ENCODE assay signal across 1 cellular context in genomic region chr16:3020604-3021448, GRCh38.
TF ChIP-seq lines count a peak whose summit lies in the region.

No MANE protein-coding gene starts in this region.

TF ChIP-seq in HepG2, 621 proteins besides CTCF, POLR2A, EP300 and RAD21 (continued from another document and continues in another):
- TF ChIP-seq ATAD3A (CRISPR knock-in tag; IDR thresholded peaks at IDR 0.05) (no peak), ZNF678 (CRISPR knock-in tag; IDR thresholded peaks at IDR 0.05) (no peak), TEF (CRISPR knock-in tag; IDR thresholded peaks at IDR 0.05) (no peak; the same call in 1 of the 2 replicates), MAX (IDR thresholded peaks at IDR 0.05) (peak; percentile 76), PRDM4 (CRISPR knock-in tag; IDR thresholded peaks at IDR 0.05; ENCODE audit: borderline replicate concordance) (no peak), ZC3H13 (CRISPR knock-in tag; IDR thresholded peaks at IDR 0.05) (0 out of 2 replicates have a peak, but pooled peaks have one; percentile 24), U2AF1 (optimal IDR thresholded peaks at IDR 0.05; ENCODE audit: low read depth, low read length) (peak; percentile 61), ZNF652 (CRISPR knock-in tag; IDR thresholded peaks at IDR 0.05; ENCODE audit: borderline replicate concordance, low read depth) (no peak), ATF1 (CRISPR knock-in tag; IDR thresholded peaks at IDR 0.05) (no peak), ZMAT3 (CRISPR knock-in tag; conservative IDR thresholded peaks at IDR 0.05) (peak; percentile 29), ZMYM2 (CRISPR knock-in tag; IDR thresholded peaks at IDR 0.05) (no peak), STAT5B (CRISPR knock-in tag; IDR thresholded peaks at IDR 0.05) (no peak; the same call in 1 of the 2 replicates), ERF (CRISPR knock-in tag; IDR thresholded peaks at IDR 0.05) (peak; percentile 70; the same call in 1 of the 2 replicates), NFYB (CRISPR knock-in tag; IDR thresholded peaks at IDR 0.05) (no peak), RBAK (CRISPR knock-in tag; IDR thresholded peaks at IDR 0.05) (no peak), ZBTB8A (CRISPR knock-in tag; IDR thresholded peaks at IDR 0.05; ENCODE audit: borderline replicate concordance, low read depth) (no peak), ZNF326 (CRISPR knock-in tag; IDR thresholded peaks at IDR 0.05; ENCODE audit: borderline replicate concordance) (no peak), HMG20A (CRISPR knock-in tag; IDR thresholded peaks at IDR 0.05; ENCODE audit: borderline replicate concordance) (peak; percentile 52; the same call in 1 of the 2 replicates), KLF12 (CRISPR knock-in tag; IDR thresholded peaks at IDR 0.05; ENCODE audit: borderline replicate concordance) (peak; percentile 67), LCORL (IDR thresholded peaks at IDR 0.05) (no peak), LCORL (CRISPR knock-in tag; IDR thresholded peaks at IDR 0.05) (peak; percentile 92; the same call in 1 of the 2 replicates), SRSF9 (IDR thresholded peaks at IDR 0.05; ENCODE audit: borderline replicate concordance, insufficient read depth, low read depth, low read length, poor library complexity, severe bottlenecking) (no peak), SMC3 (IDR thresholded peaks at IDR 0.05; ENCODE audit: low read length) (no peak), ZNF572 (CRISPR knock-in tag; IDR thresholded peaks at IDR 0.05) (no peak), ZNF547 (CRISPR knock-in tag; IDR thresholded peaks at IDR 0.05) (peak; percentile 75; the same call in 1 of the 2 replicates), DNMT3B (CRISPR knock-in tag; conservative IDR thresholded peaks at IDR 0.05) (no peak), ATRX (CRISPR knock-in tag; IDR thresholded peaks at IDR 0.05; ENCODE audit: borderline replicate concordance) (no peak), DMTF1 (CRISPR knock-in tag; IDR thresholded peaks at IDR 0.05) (no peak), ZFP41 (CRISPR knock-in tag; IDR thresholded peaks at IDR 0.05; ENCODE audit: borderline replicate concordance) (no peak), ZGPAT (CRISPR knock-in tag; IDR thresholded peaks at IDR 0.05) (peak; percentile 92), NPAS2 (CRISPR knock-in tag; IDR thresholded peaks at IDR 0.05; ENCODE audit: borderline replicate concordance) (no peak), FOXC1 (CRISPR knock-in tag; IDR thresholded peaks at IDR 0.05; ENCODE audit: borderline replicate concordance) (no peak), KLF6 (CRISPR knock-in tag; IDR thresholded peaks at IDR 0.05) (no peak), ZNF44 (CRISPR knock-in tag; IDR thresholded peaks at IDR 0.05) (no peak), ZNF512 (CRISPR knock-in tag; IDR thresholded peaks at IDR 0.05) (no peak), REL (CRISPR knock-in tag; conservative IDR thresholded peaks at IDR 0.05) (peak; percentile 61; the same call in 1 of the 2 replicates), ZNF772 (CRISPR knock-in tag; IDR thresholded peaks at IDR 0.05) (peak; percentile 65), PRMT3 (CRISPR knock-in tag; IDR thresholded peaks at IDR 0.05; ENCODE audit: borderline replicate concordance, low read depth) (no peak), HOMEZ (CRISPR knock-in tag; IDR thresholded peaks at IDR 0.05; ENCODE audit: low read depth) (no peak), MBNL3 (CRISPR knock-in tag; conservative IDR thresholded peaks at IDR 0.05) (no peak), ZNF747 (CRISPR knock-in tag; IDR thresholded peaks at IDR 0.05; ENCODE audit: borderline replicate concordance) (peak; percentile 72; the same call in 1 of the 2 replicates), GPN1 (CRISPR knock-in tag; IDR thresholded peaks at IDR 0.05; ENCODE audit: borderline replicate concordance) (no peak), TCF7 (IDR thresholded peaks at IDR 0.05; ENCODE audit: low read depth) (0 out of 2 replicates have a peak, but pooled peaks have one; percentile 31), REST (IDR thresholded peaks at IDR 0.05; ENCODE audit: borderline replicate concordance in 1 of 2, low read depth in 1 of 2, low read length in 2 of 2) (no peak), HNF4A (CRISPR knock-in tag; IDR thresholded peaks at IDR 0.05) (0 out of 2 replicates have a peak, but pooled peaks have one; percentile 12), HMG20B (CRISPR knock-in tag; conservative IDR thresholded peaks at IDR 0.05) (peak; percentile 48), ZNF883 (CRISPR knock-in tag; IDR thresholded peaks at IDR 0.05; ENCODE audit: not compliant biosample characterization) (peak; percentile 22), TP53 (CRISPR knock-in tag; conservative IDR thresholded peaks at IDR 0.05) (0 out of 2 replicates have a peak, but pooled peaks have one; percentile 52), ZSCAN30 (CRISPR knock-in tag; IDR thresholded peaks at IDR 0.05) (no peak), MYNN (CRISPR knock-in tag; IDR thresholded peaks at IDR 0.05; ENCODE audit: low read depth) (no peak), NAIF1 (CRISPR knock-in tag; IDR thresholded peaks at IDR 0.05; ENCODE audit: borderline replicate concordance) (peak; percentile 46; the same call in 1 of the 2 replicates), SOX5 (CRISPR knock-in tag; IDR thresholded peaks at IDR 0.05; ENCODE audit: borderline replicate concordance) (peak; percentile 14; the same call in 1 of the 2 replicates), ZNF333 (CRISPR knock-in tag; IDR thresholded peaks at IDR 0.05; ENCODE audit: borderline replicate concordance) (no peak), SOX6 (IDR thresholded peaks at IDR 0.05) (no peak), SOX6 (CRISPR knock-in tag; IDR thresholded peaks at IDR 0.05) (peak; percentile 76), SP4 (CRISPR knock-in tag; IDR thresholded peaks at IDR 0.05) (no peak; the same call in 1 of the 2 replicates), ZNF674 (CRISPR knock-in tag; IDR thresholded peaks at IDR 0.05; ENCODE audit: low read depth) (no peak), ADNP (CRISPR knock-in tag; IDR thresholded peaks at IDR 0.05) (no peak), SETDB1 (CRISPR knock-in tag; IDR thresholded peaks at IDR 0.05; ENCODE audit: borderline replicate concordance) (no peak)
